ENCODE assay signal across 8 cellular contexts in the genomic region with DNA sequence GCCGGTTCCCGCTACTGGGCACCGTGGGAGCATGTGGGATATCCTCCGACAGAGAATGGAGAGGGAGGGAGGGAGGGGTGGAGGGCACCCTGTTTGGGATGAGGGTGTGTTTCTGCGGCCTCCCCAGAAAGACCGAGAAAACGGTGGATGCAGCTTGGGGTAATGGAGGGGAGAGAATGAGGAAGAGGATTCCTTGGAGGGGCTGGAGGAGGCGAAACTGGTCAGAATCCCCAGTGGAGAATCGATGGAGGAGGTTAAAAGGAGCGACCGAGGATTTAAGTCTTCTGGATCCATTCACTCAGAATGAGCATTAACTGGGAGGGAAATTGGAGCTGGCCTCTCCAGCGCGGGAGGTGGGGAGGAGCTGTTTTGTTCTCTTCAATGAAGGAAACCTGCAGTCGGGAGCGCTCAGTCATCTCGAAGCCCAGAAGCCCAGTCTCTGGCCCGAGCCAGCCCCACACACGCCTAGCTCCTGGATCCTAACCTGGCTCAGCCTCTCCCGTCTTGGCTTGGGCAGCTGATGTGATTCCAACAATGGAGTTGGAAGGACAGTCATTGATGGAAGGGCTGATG. TPM values are rescaled to one million over a fixed set of nuclear protein-coding genes. Genes with fewer than 3 reads are reported as not detected.
DNase-seq lines count a peak whose midpoint lies in the region; ATAC-seq and TF ChIP-seq lines count a peak whose summit lies in the region.

No MANE protein-coding gene starts in this region.

- H3K27me3 Mint-ChIP-seq in activated CD8-positive, alpha-beta memory T cell treated with anti-CD3 and anti-CD28 coated beads, Interleukin-2, amount 10 ng/mL, durations not matched to agents 7 days and 5 days: peaks cover 15% of the 10 kb centered on the region
- H3K27me3 Mint-ChIP-seq in endothelial cell (ENCODE audit: unreplicated experiment): peaks cover 13% of the 10 kb centered on the region

- peaks cover 6% of the 10 kb centered on the region for H3K36me3 Mint-ChIP-seq in activated CD8-positive, alpha-beta memory T cell treated with anti-CD3 and anti-CD28 coated beads, Interleukin-2, amount 10 ng/mL, durations not matched to agents 7 days and 5 days
- H3K36me3 Mint-ChIP-seq in endothelial cell (ENCODE audit: low read depth, unreplicated experiment): peaks cover 4% of the 10 kb centered on the region

- TF ChIP-seq CTCF in Peyer's patch (IDR thresholded peaks at IDR 0.05): no peak
- no peak for TF ChIP-seq CTCF in endothelial cell (IDR thresholded peaks at IDR 0.05; ENCODE audit: unreplicated experiment)

- peaks cover 34% of the 10 kb centered on the region for H3K4me1 Mint-ChIP-seq in activated CD8-positive, alpha-beta memory T cell treated with anti-CD3 and anti-CD28 coated beads, Interleukin-2, amount 10 ng/mL, durations not matched to agents 7 days and 5 days
- peaks cover 35% of the 10 kb centered on the region for H3K4me1 Mint-ChIP-seq in endothelial cell (ENCODE audit: unreplicated experiment)

- ATAC-seq in activated CD8-positive, alpha-beta memory T cell treated with anti-CD3 and anti-CD28 coated beads, Interleukin-2, amount 10 ng/mL, durations not matched to agents 7 days and 5 days: no peak
- ATAC-seq in HG02885 (IDR thresholded peaks at IDR 0.05; ENCODE audit: poor library complexity, unreplicated experiment) (no peak), GM21367 (IDR thresholded peaks at IDR 0.05; ENCODE audit: unreplicated experiment) (no peak)

- no peak for TF ChIP-seq POLR2A in Peyer's patch (IDR thresholded peaks at IDR 0.05)

- peak overlapping the region; percentile 38 to 81 (median 74) for H3K27ac ChIP-seq in Peyer's patch

- H3K4me1 ChIP-seq in Peyer's patch: peaks cover 0 to 28% (median 3%) of the 10 kb centered on the region in 4 donors

- H3K9me3 Mint-ChIP-seq in activated CD8-positive, alpha-beta memory T cell treated with anti-CD3 and anti-CD28 coated beads, Interleukin-2, amount 10 ng/mL, durations not matched to agents 7 days and 5 days (ENCODE audit: low read depth): no peaks in the 10 kb centered on the region
- H3K9me3 Mint-ChIP-seq in endothelial cell (ENCODE audit: unreplicated experiment): no peaks in the 10 kb centered on the region

- DNase-seq in activated CD8-positive, alpha-beta memory T cell treated with anti-CD3 and anti-CD28 coated beads, Interleukin-2, amount 10 ng/mL, durations not matched to agents 7 days and 5 days: no peak
- no peak for DNase-seq in activated CD8-positive, alpha-beta memory T cell treated with anti-CD3 and anti-CD28 coated beads, Interleukin-2, amount 50 U/mL, for 4 hours
- DNase-seq in Peyer's patch: peak in 1 of 3 donors; percentile 58
- no peak for DNase-seq in endothelial cell (ENCODE audit: low spot score)
- peak; percentile 10 for DNase-seq in myocyte (ENCODE audit: low read depth)
- DNase-seq in globus pallidus (ENCODE audit: low spot score): no peak

- H3K4me3 ChIP-seq in Peyer's patch: peak overlapping the region; percentile 47 to 70 (median 54)

- H3K4me3 Mint-ChIP-seq in activated CD8-positive, alpha-beta memory T cell treated with anti-CD3 and anti-CD28 coated beads, Interleukin-2, amount 10 ng/mL, durations not matched to agents 7 days and 5 days: peak overlapping the region; percentile 81
- peak overlapping the region; percentile 94 for H3K4me3 Mint-ChIP-seq in endothelial cell (ENCODE audit: unreplicated experiment)

- no peaks in the 10 kb centered on the region for H3K9me3 ChIP-seq in Peyer's patch

- CTCF ChIA-PET in activated CD8-positive, alpha-beta memory T cell treated with anti-CD3 and anti-CD28 coated beads, Interleukin-2, amount 10 ng/mL, durations not matched to agents 7 days and 5 days (lab: Charles Lee): interaction anchor here (0.8 to 3.4 kb wide), 7 partner anchors 22 to 83 kb away, joined by 3 to 96 read pairs (median 5); a partner anchor contains a TSS

- H3K27me3 ChIP-seq in Peyer's patch: no peaks in the 10 kb centered on the region

- no peaks in the 10 kb centered on the region for H3K36me3 ChIP-seq in Peyer's patch

- H3K27ac Mint-ChIP-seq in activated CD8-positive, alpha-beta memory T cell treated with anti-CD3 and anti-CD28 coated beads, Interleukin-2, amount 10 ng/mL, durations not matched to agents 7 days and 5 days: peak overlapping the region; percentile 22
- peak overlapping the region; percentile 92 for H3K27ac Mint-ChIP-seq in endothelial cell (ENCODE audit: unreplicated experiment)

RNA-seq across cellular contexts. Expression of a gene that starts 0.6 kb away (rescaled TPM):
- total RNA-seq in activated CD8-positive, alpha-beta memory T cell treated with anti-CD3 and anti-CD28 coated beads, Interleukin-2, amount 10 ng/mL, durations not matched to agents 7 days and 5 days: 10 to 100 TPM in 1 of 2 experiments, 1 to 10 TPM in 1; 6.2 to 13.6 TPM
- total RNA-seq in Peyer's patch: 100 to 1,000 TPM in 1 of 4 donors, 10 to 100 TPM in 3; 13.2 to 125 (median 67.6) TPM
- total RNA-seq in endothelial cell (ENCODE audit: unreplicated experiment): 18.6 TPM
- total RNA-seq in myocyte: 0.88 and 3.8 TPM in 2 replicates
- 0.54 TPM for polyA plus RNA-seq in myocyte (2012)

RNA-seq across cellular contexts. Expression of a gene that starts 20.2 kb away (rescaled TPM):
- 10 to 100 TPM; 16.3 to 17.1 TPM for total RNA-seq in activated CD8-positive, alpha-beta memory T cell treated with anti-CD3 and anti-CD28 coated beads, Interleukin-2, amount 10 ng/mL, durations not matched to agents 7 days and 5 days
- 10 to 100 TPM; 25.6 to 45.7 (median 28.1) TPM for total RNA-seq in Peyer's patch
- total RNA-seq in endothelial cell (ENCODE audit: unreplicated experiment): 7.8 TPM
- total RNA-seq in myocyte: 8.9 and 14.5 TPM in 2 replicates
- polyA plus RNA-seq in myocyte (2012): 14.3 TPM

RNA-seq across cellular contexts. Expression of a gene that starts 54.1 kb away (rescaled TPM):
- total RNA-seq in activated CD8-positive, alpha-beta memory T cell treated with anti-CD3 and anti-CD28 coated beads, Interleukin-2, amount 10 ng/mL, durations not matched to agents 7 days and 5 days: 10 to 100 TPM; 69.2 to 73.5 TPM
- 10 to 100 TPM; 57.4 to 75.5 (median 63.3) TPM for total RNA-seq in Peyer's patch
- 87.9 TPM for total RNA-seq in endothelial cell (ENCODE audit: unreplicated experiment)
- total RNA-seq in myocyte: 38.4 and 41.6 TPM in 2 replicates
- polyA plus RNA-seq in myocyte (2012): 119 TPM
